ENCODE assay signal across 8 cellular contexts in genomic region chr10:78972160-78972946, GRCh38.
DNase-seq lines count a peak whose midpoint lies in the region; ATAC-seq, FAIRE-seq and TF ChIP-seq lines count a peak whose summit lies in the region.

No MANE protein-coding gene starts in this region.

- BruUV-seq in endothelial cell of umbilical vein (replicated peaks; lab: Mats Ljungman, UMichigan): no TSS peak

- H3K4me1 ChIP-seq in DND-41 (ENCODE audit: insufficient read depth, low read length): peaks cover 21% of the 10 kb centered on the region
- H3K4me1 ChIP-seq in endothelial cell of umbilical vein (ENCODE audit: control insufficient read depth, extremely low read depth, insufficient read depth, low read length): peaks cover 32% of the 10 kb centered on the region

- peak; percentile 90 for FAIRE-seq in endothelial cell of umbilical vein (lab: Jason Lieb, UNC)
- no peak for FAIRE-seq in urothelium cell line (lab: Jason Lieb, UNC)

- TF ChIP-seq CTCF in DND-41 (IDR thresholded peaks at IDR 0.05; ENCODE audit: borderline replicate concordance, extremely low read depth, low read length, poor library complexity, severe bottlenecking) (no peak), endothelial cell of umbilical vein (IDR thresholded peaks at IDR 0.05; ENCODE audit: extremely low read depth in 1 of 2, insufficient read depth in 1 of 2, low read depth in 1 of 2, low read length in 2 of 2) (no peak)

- H3K36me3 ChIP-seq in DND-41 (ENCODE audit: insufficient read depth, low read length) (no peaks in the 10 kb centered on the region), endothelial cell of umbilical vein (ENCODE audit: control insufficient read depth in 2 of 2, extremely low read depth in 1 of 2, insufficient read depth in 2 of 2, low read length in 2 of 2) (no peaks in the 10 kb centered on the region)

- CTCF ChIA-PET in endothelial cell of umbilical vein (lab: Charles Lee): interaction anchor here (0.7 to 2.0 kb wide), 4 partner anchors 10 to 925 kb away, joined by 3 to 5 read pairs (median 4); no protein-coding TSS in a partner anchor

- H3K9me1 ChIP-seq in endothelial cell of umbilical vein (replicated peaks; ENCODE audit: control insufficient read depth, extremely low read depth, insufficient read depth, low read length): no peaks in the 10 kb centered on the region

- DNase-seq in DND-41: no peak
- DNase-seq in RPMI7951 (ENCODE audit: low read depth): peak; percentile 99
- peak; percentile 82 for DNase-seq in endothelial cell of umbilical vein (ENCODE audit: low read depth, low spot score)
- peak; percentile 67 for DNase-seq in mucosa of gallbladder (ENCODE audit: low spot score)
- DNase-seq in urothelium cell line (ENCODE audit: low spot score): peak; percentile 45
- no peak for DNase-seq in SK-N-DZ (ENCODE audit: low spot score)
- DNase-seq in mesenteric fat pad (ENCODE audit: low spot score): no peak

- no peaks in the 10 kb centered on the region for H3K27me3 ChIP-seq in DND-41 (ENCODE audit: insufficient read depth, low read length, poor library complexity)
- no peaks in the 10 kb centered on the region for H3K27me3 ChIP-seq in endothelial cell of umbilical vein (ENCODE audit: control insufficient read depth in 2 of 2, insufficient read depth in 2 of 2, low read length in 2 of 2)

- dilution Hi-C loops in endothelial cell of umbilical vein (cut with MboI; ENCODE audit: extremely low pct_ligation_motif_present, low sequenced_read_pairs): no loop called here

- H4K20me1 ChIP-seq in DND-41 (ENCODE audit: insufficient read depth, low read length) (no peaks in the 10 kb centered on the region), endothelial cell of umbilical vein (replicated peaks; ENCODE audit: control insufficient read depth, extremely low read depth, insufficient read depth, low read length) (no peaks in the 10 kb centered on the region)

- H3K79me2 ChIP-seq in DND-41 (ENCODE audit: insufficient read depth, low read length): no peaks in the 10 kb centered on the region
- H3K79me2 ChIP-seq in endothelial cell of umbilical vein (ENCODE audit: control insufficient read depth, insufficient read depth, low read length): no peaks in the 10 kb centered on the region

- intact Hi-C loops in endothelial cell of umbilical vein (cut with micrococcal nuclease): loop anchor here (1.0 to 5.0 kb wide), 5 partner anchors 204 to 940 kb away; partner anchors contain the start of gene RPS24

- peak overlapping the region; percentile 7; the same call in 1 of the 2 replicates for H2AFZ ChIP-seq in DND-41 (ENCODE audit: low read depth, low read length)
- peak overlapping the region; percentile 5 for H2AFZ ChIP-seq in endothelial cell of umbilical vein (ENCODE audit: low read depth, low read length)

- ATAC-seq in DND-41 (ENCODE audit: insufficient read depth, low read depth) (no peak), GM18873 (IDR thresholded peaks at IDR 0.05; ENCODE audit: low FRiP score, unreplicated experiment) (no peak)

- H3K9me3 ChIP-seq in DND-41 (ENCODE audit: insufficient read depth, low read length, severe bottlenecking) (no peaks in the 10 kb centered on the region), endothelial cell of umbilical vein (replicated peaks; ENCODE audit: control insufficient read depth, insufficient read depth, low read length) (no peaks in the 10 kb centered on the region)

- 0 out of 2 replicates have a peak overlapping the region, but pooled peaks have one; percentile 66 for H3K27ac ChIP-seq in DND-41 (ENCODE audit: low read length)
- H3K27ac ChIP-seq in endothelial cell of umbilical vein (ENCODE audit: insufficient read depth, low read depth, low read length): peak overlapping the region; percentile 98

- TF ChIP-seq POLR2A in endothelial cell of umbilical vein (IDR thresholded peaks at IDR 0.05; ENCODE audit: low read depth, low read length): no peak

- H3K4me3 ChIP-seq in DND-41 (ENCODE audit: low read depth in 1 of 2, low read length in 2 of 2) (no peak overlapping the region), endothelial cell of umbilical vein (replicated peaks in 1 of 3; ENCODE audit: insufficient read depth in 1 of 3, low read depth in 1 of 3, low read length in 3 of 3) (no peak overlapping the region)

- POLR2A ChIA-PET in endothelial cell of umbilical vein (lab: Charles Lee): interaction anchor here (1.8 kb wide), 1 partner anchor 9 kb away, joined by 9 read pairs; no protein-coding TSS in a partner anchor

- H3K9ac ChIP-seq in DND-41 (ENCODE audit: low read depth, low read length): peak overlapping the region; percentile 72; the same call in 1 of the 2 replicates
- H3K9ac ChIP-seq in endothelial cell of umbilical vein (replicated peaks; ENCODE audit: extremely low read depth, insufficient read depth, low read length): peak overlapping the region; percentile 90

- peak overlapping the region; percentile 70 for H3K4me2 ChIP-seq in DND-41 (ENCODE audit: insufficient read depth, low read length)
- H3K4me2 ChIP-seq in endothelial cell of umbilical vein (ENCODE audit: insufficient read depth, low read length): peak overlapping the region; percentile 37

TF ChIP-seq in endothelial cell of umbilical vein, 7 proteins besides CTCF, POLR2A, EP300 and RAD21:
- TF ChIP-seq MYC (IDR thresholded peaks at IDR 0.05; ENCODE audit: low read depth, low read length) (no peak), EZH2 (IDR thresholded peaks at IDR 0.05; ENCODE audit: borderline replicate concordance, low read depth, low read length, severe bottlenecking) (no peak), JUN (IDR thresholded peaks at IDR 0.05; ENCODE audit: borderline replicate concordance, insufficient read depth, insufficient read length, low read depth) (peak; percentile 13), GATA2 (IDR thresholded peaks at IDR 0.05; ENCODE audit: insufficient read depth, insufficient read length, low read depth, low read length) (no peak), FOS (IDR thresholded peaks at IDR 0.05; ENCODE audit: borderline replicate concordance, insufficient read depth, low read length) (peak; percentile 83), POLR2AphosphoS5 (IDR thresholded peaks at IDR 0.05; ENCODE audit: insufficient read depth, low read depth, low read length) (no peak)

Comparison
In these comparisons a context has a peak if more than half of its experiments do, and no peak if none do; other contexts are left out.
1. DNase-seq: peak in RPMI7951 (single experiment), endothelial cell of umbilical vein (single experiment), mucosa of gallbladder (single experiment) and urothelium cell line (single experiment); none in DND-41 (single experiment), SK-N-DZ (single experiment) and mesenteric fat pad (single experiment).